Comparison of ENCODE assay signal across 1 cellular context in genomic region chr1:234373064-234373937, GRCh38.
TF ChIP-seq lines count a peak whose summit lies in the region.

Gene COA6 (plus strand): TSS chr1:234373456. CDS start chr1:234373467, 11 bp downstream.

TF ChIP-seq in K562, 482 proteins besides CTCF, POLR2A, EP300 and RAD21 (continued from another document and continues in another):
- TF ChIP-seq ZKSCAN8 (CRISPR knock-in tag; IDR thresholded peaks at IDR 0.05) (peak; percentile 9), HMG20B (CRISPR knock-in tag; IDR thresholded peaks at IDR 0.05) (0 out of 2 replicates have a peak, but pooled peaks have one; percentile 50), FOXJ2 (tag; IDR thresholded peaks at IDR 0.05) (peak; percentile 53; the same call in 1 of the 2 replicates), FOXM1 (IDR thresholded peaks at IDR 0.05; ENCODE audit: low read depth) (peak; percentile 70; the same call in 1 of the 2 replicates), FOXM1 (CRISPR knock-in tag; IDR thresholded peaks at IDR 0.05; ENCODE audit: low read depth) (peak; percentile 96; the same call in 1 of the 2 replicates), TAL1 (IDR thresholded peaks at IDR 0.05) (peak; percentile 3; the same call in 1 of the 2 replicates), CHD2 (IDR thresholded peaks at IDR 0.05; ENCODE audit: low read depth, low read length) (peak; percentile 83), ZBTB7A (IDR thresholded peaks at IDR 0.05; ENCODE audit: borderline replicate concordance, control insufficient read depth, low read depth, low read length) (peak; percentile 52; the same call in 1 of the 2 replicates), TARDBP (IDR thresholded peaks at IDR 0.05) (no peak; the same call in none of the 2 replicates), ESRRB (CRISPR knock-in tag; IDR thresholded peaks at IDR 0.05; ENCODE audit: borderline replicate concordance) (no peak), ARID4B (CRISPR knock-in tag; IDR thresholded peaks at IDR 0.05) (peak; percentile 90), NONO (IDR thresholded peaks at IDR 0.05; ENCODE audit: low read depth in 2 of 2, low read length in 1 of 2) (peak in 1 of 2 experiments; percentile 24; a peak in 2 of 4 replicates), ZBTB11 (CRISPR knock-in tag; IDR thresholded peaks at IDR 0.05) (peak; percentile 95 to 99 (median 97); a peak in 5 of 6 replicates), HDAC1 (IDR thresholded peaks at IDR 0.05) (peak in 1 of 2 experiments; percentile 90; a peak in 2 of 4 replicates), ZNF282 (CRISPR knock-in tag; IDR thresholded peaks at IDR 0.05) (peak; percentile 81; the same call in 1 of the 2 replicates), JUND (IDR thresholded peaks at IDR 0.05; ENCODE audit: borderline replicate concordance, low read depth, low read length) (peak; percentile 69), JUND (tag; IDR thresholded peaks at IDR 0.05; ENCODE audit: borderline replicate concordance, low read depth, low read length) (no peak; the same call in 1 of the 3 replicates), ZNF584 (CRISPR knock-in tag; IDR thresholded peaks at IDR 0.05; ENCODE audit: low read depth) (peak; percentile 68; the same call in 1 of the 2 replicates), ZZZ3 (IDR thresholded peaks at IDR 0.05) (0 out of 2 replicates have a peak, but pooled peaks have one; percentile 19), NFXL1 (CRISPR knock-in tag; IDR thresholded peaks at IDR 0.05) (peak; percentile 15; the same call in 1 of the 2 replicates), ZNF518B (CRISPR knock-in tag; IDR thresholded peaks at IDR 0.05) (peak; percentile 75; the same call in 1 of the 2 replicates), PHF20 (IDR thresholded peaks at IDR 0.05; ENCODE audit: partially characterized antibody) (peak; percentile 93), ZNF707 (CRISPR knock-in tag; conservative IDR thresholded peaks at IDR 0.05) (no peak), NUFIP1 (IDR thresholded peaks at IDR 0.05; ENCODE audit: partially characterized antibody) (no peak), HEY1 (CRISPR knock-in tag; IDR thresholded peaks at IDR 0.05; ENCODE audit: borderline replicate concordance) (peak; percentile 82; the same call in 1 of the 2 replicates), ZBTB1 (CRISPR knock-in tag; IDR thresholded peaks at IDR 0.05; ENCODE audit: borderline replicate concordance, low read depth) (peak; percentile 64), HDAC8 (tag; IDR thresholded peaks at IDR 0.05) (0 out of 2 replicates have a peak, but pooled peaks have one; percentile 58), KLF13 (tag; IDR thresholded peaks at IDR 0.05; ENCODE audit: borderline replicate concordance, low read depth) (peak; percentile 83; the same call in 1 of the 2 replicates), KDM4B (IDR thresholded peaks at IDR 0.05; ENCODE audit: borderline replicate concordance in 2 of 2, low read depth in 1 of 2) (peak in 1 of 2 experiments; percentile 83; a peak in 2 of 4 replicates), ZNF639 (CRISPR knock-in tag; conservative IDR thresholded peaks at IDR 0.05 in 1 of 2, IDR thresholded peaks at IDR 0.05 in 1 of 2) (peak in 1 of 2 experiments; percentile 88; a peak in 2 of 4 replicates), ZNF511 (CRISPR knock-in tag; IDR thresholded peaks at IDR 0.05) (peak; percentile 81), PCBP1 (IDR thresholded peaks at IDR 0.05; ENCODE audit: low read depth, low read length, poor library complexity, severe bottlenecking) (peak; percentile 83), THRAP3 (IDR thresholded peaks at IDR 0.05; ENCODE audit: borderline replicate concordance) (0 out of 2 replicates have a peak, but pooled peaks have one; percentile 29), TRIM28 (IDR thresholded peaks at IDR 0.05) (peak; percentile 59; the same call in 1 of the 2 replicates), CTCFL (IDR thresholded peaks at IDR 0.05; ENCODE audit: borderline replicate concordance, insufficient read depth, low read depth, low read length, poor library complexity, severe bottlenecking) (peak; percentile 40), MLLT1 (IDR thresholded peaks at IDR 0.05) (peak; percentile 96), SMAD3 (CRISPR knock-in tag; conservative IDR thresholded peaks at IDR 0.05) (0 out of 2 replicates have a peak, but pooled peaks have one; percentile 9), ZNF384 (IDR thresholded peaks at IDR 0.05; ENCODE audit: low read depth, low read length) (peak; percentile 32), MAZ (CRISPR knock-in tag; conservative IDR thresholded peaks at IDR 0.05 in 1 of 2, IDR thresholded peaks at IDR 0.05 in 1 of 2) (peak; percentile 81), SMARCC2 (IDR thresholded peaks at IDR 0.05; ENCODE audit: low read depth) (no peak), RBFOX2 (IDR thresholded peaks at IDR 0.05; ENCODE audit: low read depth, low read length) (peak; percentile 98), XRCC3 (IDR thresholded peaks at IDR 0.05) (no peak), ZNF445 (CRISPR knock-in tag; IDR thresholded peaks at IDR 0.05; ENCODE audit: low read depth) (no peak), XRCC5 (IDR thresholded peaks at IDR 0.05; ENCODE audit: low read depth, low read length) (peak; percentile 44; the same call in 1 of the 2 replicates), ID3 (CRISPR knock-in tag; IDR thresholded peaks at IDR 0.05) (no peak), ID3 (tag; IDR thresholded peaks at IDR 0.05) (peak; percentile 93)
